Comparison of ENCODE assay signal across 22 cellular contexts in the genomic region with DNA sequence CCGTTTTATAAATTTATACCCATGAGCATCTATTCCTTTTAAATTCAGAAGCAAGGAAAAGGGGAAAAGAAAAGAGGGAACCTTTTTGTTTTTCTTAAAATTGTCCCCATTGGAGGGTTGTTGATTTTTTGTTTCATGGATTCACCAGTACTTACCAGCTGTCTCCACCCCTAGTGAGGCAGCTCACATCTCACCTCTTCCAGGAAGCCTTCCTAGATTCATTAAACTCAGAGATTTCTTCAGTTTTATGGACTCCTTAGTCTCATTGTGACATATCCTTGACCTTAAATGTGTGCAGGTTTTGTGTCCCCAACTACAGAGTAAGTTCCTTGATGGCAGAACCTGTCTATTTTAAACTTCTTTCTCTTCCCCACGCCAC. TPM values are rescaled to one million over a fixed set of nuclear protein-coding genes. Genes with fewer than 3 reads are reported as not detected.
A peak's percentile ranks its signal among the peaks of the same experiment; 100 is the strongest.
DNase-seq lines count a peak whose midpoint lies in the region; ATAC-seq and TF ChIP-seq lines count a peak whose summit lies in the region.
"Had no signal": no experiment of that assay in that cellular context is flagged by ENCODE, and none has a peak within 500 bp of the region (broad histone marks: within the 10 kb centered on the region; RNA-seq: fewer than 3 reads in every experiment).

No MANE protein-coding gene starts in this region.

- peak overlapping the region; percentile 34 for H2AFZ ChIP-seq in HCT116 (ENCODE audit: low read depth, low read length, poor library complexity, severe bottlenecking)
- no peak overlapping the region for H2AFZ ChIP-seq in PC-9

- peaks cover 41% of the 10 kb centered on the region for H3K27me3 ChIP-seq in HCT116 (ENCODE audit: insufficient read depth, low read length)
- H3K27me3 ChIP-seq in PC-9 (ENCODE audit: insufficient read depth, low read depth), result peaks cover 49% of the 10 kb centered on the region
- H3K27me3 ChIP-seq in gastroesophageal sphincter, result no peaks in the 10 kb centered on the region
- H3K27me3 ChIP-seq in gastrocnemius medialis, result no peaks in the 10 kb centered on the region
- H3K27me3 ChIP-seq: ascending aorta, esophagus squamous epithelium, upper lobe of right lung had no signal

- H3K9ac ChIP-seq in HCT116 (ENCODE audit: low read length), result no peak overlapping the region

- BruUV-seq in HCT116 (replicated peaks; lab: Mats Ljungman, UMichigan), result no TSS peak
- BruUV-seq in PC-9 (replicated peaks; lab: Mats Ljungman, UMichigan), result no TSS peak

- H3K4me2 ChIP-seq in HCT116 (ENCODE audit: low read length), result peak overlapping the region; percentile 65
- H3K4me2 ChIP-seq in PC-9, result peak overlapping the region; percentile 71

- DNase-seq in HCT116 (ENCODE audit: low read depth, low spot score) (no peak), PC-9 (no peak), gastrocnemius medialis (no peak), germinal center (ENCODE audit: low spot score) (no peak), AG20443 (ENCODE audit: low spot score) (no peak), Ammon's horn (ENCODE audit: low spot score) (no peak)
- DNase-seq: activated CD4-positive, alpha-beta T cell treated with anti-CD3 and anti-CD28 coated beads, Interleukin-2, amount 50 U/mL, for 48 hours; activated gamma-delta T cell treated with Interleukin-2 at 50 U/mL for 16 hours; activated naive CD8-positive, alpha-beta T cell treated with anti-CD3 and anti-CD28 coated beads, Interleukin-2, amount 10 ng/mL, durations not matched to agents 7 days and 5 days; activated T-cell treated with anti-CD3 and anti-CD28 coated beads, Interleukin-2, amount 50 U/mL, for 48 hours; esophagus squamous epithelium; GDM1; hippocampal formation; NCI-H524; OCI-M1; T-helper 17 cell; upper lobe of right lung had no signal

- H3K36me3 ChIP-seq in HCT116 (ENCODE audit: control insufficient read depth in 1 of 2, insufficient read depth in 2 of 2, low read length in 2 of 2), result no peaks in the 10 kb centered on the region
- no peaks in the 10 kb centered on the region for H3K36me3 ChIP-seq in PC-9 (ENCODE audit: low read depth)
- no peaks in the 10 kb centered on the region for H3K36me3 ChIP-seq in gastroesophageal sphincter
- no peaks in the 10 kb centered on the region for H3K36me3 ChIP-seq in gastrocnemius medialis
- H3K36me3 ChIP-seq: ascending aorta, esophagus squamous epithelium, upper lobe of right lung had no signal

- H3K9me3 ChIP-seq in HCT116 (ENCODE audit: control insufficient read depth in 1 of 2, insufficient read depth in 1 of 2, low read depth in 1 of 2, low read length in 2 of 2), result no peaks in the 10 kb centered on the region
- H3K9me3 ChIP-seq in PC-9 (ENCODE audit: insufficient read depth, low read depth), result no peaks in the 10 kb centered on the region
- no peaks in the 10 kb centered on the region for H3K9me3 ChIP-seq in gastroesophageal sphincter
- no peaks in the 10 kb centered on the region for H3K9me3 ChIP-seq in gastrocnemius medialis
- H3K9me3 ChIP-seq: ascending aorta, esophagus squamous epithelium, upper lobe of right lung had no signal

- no peaks in the 10 kb centered on the region for H3K79me2 ChIP-seq in HCT116 (ENCODE audit: insufficient read depth, low read length)
- no peaks in the 10 kb centered on the region for H3K79me2 ChIP-seq in PC-9 (ENCODE audit: low read depth)

- H3K9me2 ChIP-seq in HCT116 (ENCODE audit: insufficient read depth) (no peaks in the 10 kb centered on the region), PC-9 (ENCODE audit: insufficient read depth) (no peaks in the 10 kb centered on the region)

- TF ChIP-seq RAD21 in HCT116 (IDR thresholded peaks at IDR 0.05; ENCODE audit: low read depth), result no peak

- H3K4me1 ChIP-seq in HCT116 (ENCODE audit: control insufficient read depth in 1 of 2, insufficient read depth in 2 of 2, low read length in 2 of 2), result peaks cover 19 to 20% of the 10 kb centered on the region in 2 experiments
- H3K4me1 ChIP-seq in PC-9 (replicated peaks; ENCODE audit: insufficient read depth), result peaks cover 19% of the 10 kb centered on the region
- peaks cover 0 to 24% (median 3%) of the 10 kb centered on the region in 3 donors for H3K4me1 ChIP-seq in gastroesophageal sphincter
- peaks cover 23 to 41% of the 10 kb centered on the region in 2 donors for H3K4me1 ChIP-seq in gastrocnemius medialis
- H3K4me1 ChIP-seq: upper lobe of right lung had no signal

- H3K4me3 ChIP-seq in HCT116 (replicated peaks in 1 of 2; ENCODE audit: low read depth in 1 of 2, low read length in 2 of 2), result no peak overlapping the region
- peak overlapping the region; percentile 23; the same call in 1 of the 2 replicates for H3K4me3 ChIP-seq in PC-9
- H3K4me3 ChIP-seq in gastroesophageal sphincter, result no peak overlapping the region
- H3K4me3 ChIP-seq in gastrocnemius medialis, result peak overlapping the region in 1 of 4 donors; percentile 11
- H3K4me3 ChIP-seq: ascending aorta, esophagus squamous epithelium, upper lobe of right lung had no signal

- in situ Hi-C loops in gastrocnemius medialis (cut with MboI; ENCODE audit: low sequenced_read_pairs in 4 of 4), result no loop called here

- no peak for TF ChIP-seq EP300 in gastroesophageal sphincter (IDR thresholded peaks at IDR 0.05)

- no peak overlapping the region for H3K27ac ChIP-seq in HCT116 (ENCODE audit: low read depth, low read length)
- H3K27ac ChIP-seq in PC-9, result peak overlapping the region; percentile 33
- peak overlapping the region in 3 of 4 donors; percentile 66 to 71 (median 71) for H3K27ac ChIP-seq in gastroesophageal sphincter
- H3K27ac ChIP-seq in gastrocnemius medialis, result peak overlapping the region in 3 of 4 donors; percentile 56 to 61 (median 60)
- H3K27ac ChIP-seq: ascending aorta, foreskin keratinocyte, upper lobe of right lung had no signal

- TF ChIP-seq POLR2A in HCT116 (IDR thresholded peaks at IDR 0.05; ENCODE audit: borderline replicate concordance, extremely low read depth, insufficient read depth, insufficient read length) (no peak), gastroesophageal sphincter (IDR thresholded peaks at IDR 0.05) (no peak), gastrocnemius medialis (IDR thresholded peaks at IDR 0.05) (no peak)

- POLR2A ChIA-PET in HCT116 (lab: Charles Lee) (no interaction called here), PC-9 (lab: Charles Lee; ENCODE audit: unreplicated experiment) (no interaction called here)

- no peak for TF ChIP-seq CTCF in HCT116 (IDR thresholded peaks at IDR 0.05 in 2 of 3, conservative IDR thresholded peaks at IDR 0.05 in 1 of 3; ENCODE audit: borderline replicate concordance in 1 of 3, insufficient read depth in 1 of 3, low read depth in 2 of 3, low read length in 2 of 3)
- no peak for TF ChIP-seq CTCF in PC-9 (conservative IDR thresholded peaks at IDR 0.05)
- no peak for TF ChIP-seq CTCF in gastroesophageal sphincter (IDR thresholded peaks at IDR 0.05)
- no peak for TF ChIP-seq CTCF in gastrocnemius medialis (IDR thresholded peaks at IDR 0.05 in 4 of 5, conservative IDR thresholded peaks at IDR 0.05 in 1 of 5)

- CTCF ChIA-PET in HCT116 (lab: Charles Lee), result no interaction called here
- CTCF ChIA-PET in PC-9 (lab: Charles Lee), result no interaction called here

- WGBS in gastroesophageal sphincter (ENCODE audit: low coverage in 1 of 2), 2 donors, result 73 to 75% methylated on average over 1 to 2 of the region's 2 CpGs

- no peaks in the 10 kb centered on the region for H4K20me1 ChIP-seq in HCT116 (ENCODE audit: insufficient read depth)
- H4K20me1 ChIP-seq in PC-9 (ENCODE audit: insufficient read depth), result no peaks in the 10 kb centered on the region; the same call in 1 of the 2 replicates

- ATAC-seq in HCT116 (no peak), gastroesophageal sphincter (no peak), gastrocnemius medialis (no peak)
- ATAC-seq: activated CD4-positive, CD25-positive, alpha-beta regulatory T cell treated with anti-CD3 and anti-CD28 coated beads, Interleukin-2, amount 50 U/mL, for 24 hours; stimulated activated effector memory CD8-positive, alpha-beta T cell treated with anti-CD3 and anti-CD28 coated beads, Interleukin-12 subunit alpha, Interleukin-12 subunit beta, amount 100 ng/mL, for 72 hours; T-helper 17 cell had no signal

- intact Hi-C loops in HCT116 (cut with micrococcal nuclease) (no loop called here), PC-9 (cut with micrococcal nuclease; ENCODE audit: unreplicated experiment) (loop anchor here (1.0 kb wide), 1 partner anchor 102 kb away; no protein-coding TSS in a partner anchor), gastrocnemius medialis (cut with DNase I; ENCODE audit: low total_unique reads) (no loop called here)

- H3F3A ChIP-seq in PC-9 (ENCODE audit: insufficient read depth, low read depth), result peaks cover 27% of the 10 kb centered on the region

- RAD21 ChIA-PET in HCT116 (lab: Charles Lee; ENCODE audit: low non-redundant PET in 1 of 2, low total read pairs in 2 of 2, uncharacterized antibody in 2 of 2, unreplicated experiment in 2 of 2), result no interaction called here

TF ChIP-seq in HCT116, 20 proteins besides CTCF, POLR2A, EP300 and RAD21:
- TF ChIP-seq EZH2 (IDR thresholded peaks at IDR 0.05), result no peak
- no peak for TF ChIP-seq SRF (IDR thresholded peaks at IDR 0.05; ENCODE audit: low read depth)
- no peak for TF ChIP-seq FOSL1 (IDR thresholded peaks at IDR 0.05; ENCODE audit: low read depth)
- no peak for TF ChIP-seq YY1 (IDR thresholded peaks at IDR 0.05; ENCODE audit: extremely low read depth, insufficient replicate concordance, low read depth, low read length)
- no peak for TF ChIP-seq JUND (IDR thresholded peaks at IDR 0.05)
- TF ChIP-seq SIN3A (IDR thresholded peaks at IDR 0.05; ENCODE audit: low read depth), result no peak
- TF ChIP-seq CBX3 (IDR thresholded peaks at IDR 0.05; ENCODE audit: low read depth), result no peak
- TF ChIP-seq EGR1 (IDR thresholded peaks at IDR 0.05; ENCODE audit: low read depth), result no peak
- TF ChIP-seq POLR2AphosphoS5 (IDR thresholded peaks at IDR 0.05; ENCODE audit: low read depth, low read length), result no peak
TF ChIP-seq in HCT116: peak in this region for 0.

RNA-seq across cellular contexts. Expression of a gene that starts 35.9 kb away (rescaled TPM):
- total RNA-seq in HCT116 (2021; ENCODE audit: unreplicated experiment) (0.96 TPM), PC-9 (2021) (0.20 TPM in 1 of 2 replicates, not detected in the other), gastroesophageal sphincter (1 to 10 TPM in 3 of 4 donors, under 1 TPM in 1; 0.67 to 2.4 (median 1.5) TPM), gastrocnemius medialis (1 to 10 TPM in 1 of 4 donors, under 1 TPM in 3; 0.29 to 1.4 (median 0.67) TPM)
- polyA plus RNA-seq in HCT116 (2012), result 0.19 and 0.39 TPM in 2 replicates
- total RNA-seq: T-helper 17 cell had no signal
